ENCODE assay signal across 16 cellular contexts in the genomic region with DNA sequence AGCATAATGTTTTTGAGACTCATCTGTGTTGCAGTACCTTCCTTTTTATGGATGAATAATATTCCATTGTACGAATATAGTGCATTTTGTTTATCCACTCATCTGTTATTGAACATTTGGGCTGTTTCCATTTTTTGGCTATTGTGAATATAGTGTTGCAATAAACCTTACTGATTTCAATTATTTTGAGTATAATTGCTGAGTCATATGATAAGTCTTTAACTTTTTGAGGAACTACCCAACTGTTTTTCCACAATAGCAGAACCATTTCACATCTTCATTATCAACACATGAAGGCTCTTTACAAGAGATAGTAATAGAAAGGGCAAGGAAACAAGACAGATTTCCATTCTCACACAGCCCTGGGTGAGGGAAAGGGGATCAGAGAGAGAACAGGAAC.
"Had no signal": no experiment of that assay in that cellular context is flagged by ENCODE, and none has a peak within 500 bp of the region (broad histone marks: within the 10 kb centered on the region; RNA-seq: fewer than 3 reads in every experiment).

No MANE protein-coding gene starts in this region.

- H3K27ac ChIP-seq: body of pancreas, dorsolateral prefrontal cortex, foreskin keratinocyte, lower lobe of right lung had no signal

- ATAC-seq: activated CD8-positive, alpha-beta T cell treated with anti-CD3 and anti-CD28 coated beads for 36 hours; body of pancreas; foreskin keratinocyte; lower lobe of right lung; stimulated activated naive B cell treated with anti-CD40 and anti-IgM and Interleukin-4, amounts not matched to agents 10 μg/mL and 1 μg/mL and 100 μg/mL, for 72 hours had no signal

- H3K36me3 ChIP-seq: lower lobe of right lung had no signal

- H3K4me1 ChIP-seq: body of pancreas, foreskin keratinocyte, lower lobe of right lung had no signal

- FAIRE-seq: keratinocyte, TTC549 had no signal

- H3K4me3 ChIP-seq: body of pancreas, dorsolateral prefrontal cortex, lower lobe of right lung had no signal

- H3K27me3 ChIP-seq: body of pancreas, dorsolateral prefrontal cortex had no signal

- DNase-seq: activated CD4-positive, alpha-beta T cell treated with anti-CD3 and anti-CD28 coated beads, Interleukin-2, amount 10 ng/mL, durations not matched to agents 24 days and 14 days; activated CD4-positive, CD25-positive, alpha-beta regulatory T cell; activated CD8-positive, alpha-beta T cell treated with anti-CD3 and anti-CD28 coated beads for 36 hours; activated naive CD4-positive, alpha-beta T cell treated with anti-CD3 and anti-CD28 coated beads for 36 hours; activated T-cell treated with anti-CD3 and anti-CD28 coated beads, Interleukin-2, amount 50 U/mL, for 1 hour; body of pancreas; dorsolateral prefrontal cortex; foreskin keratinocyte; hypothalamus; lower lobe of right lung; midbrain; nucleus accumbens; stimulated activated naive B cell treated with anti-CD40 and anti-IgM and Interleukin-4, amounts not matched to agents 10 μg/mL and 1 μg/mL and 100 μg/mL, for 72 hours; T-helper 2 cell had no signal

- H3K9me3 ChIP-seq: body of pancreas, lower lobe of right lung had no signal
